Comparison of ENCODE assay signal across 8 cellular contexts in the genomic region with DNA sequence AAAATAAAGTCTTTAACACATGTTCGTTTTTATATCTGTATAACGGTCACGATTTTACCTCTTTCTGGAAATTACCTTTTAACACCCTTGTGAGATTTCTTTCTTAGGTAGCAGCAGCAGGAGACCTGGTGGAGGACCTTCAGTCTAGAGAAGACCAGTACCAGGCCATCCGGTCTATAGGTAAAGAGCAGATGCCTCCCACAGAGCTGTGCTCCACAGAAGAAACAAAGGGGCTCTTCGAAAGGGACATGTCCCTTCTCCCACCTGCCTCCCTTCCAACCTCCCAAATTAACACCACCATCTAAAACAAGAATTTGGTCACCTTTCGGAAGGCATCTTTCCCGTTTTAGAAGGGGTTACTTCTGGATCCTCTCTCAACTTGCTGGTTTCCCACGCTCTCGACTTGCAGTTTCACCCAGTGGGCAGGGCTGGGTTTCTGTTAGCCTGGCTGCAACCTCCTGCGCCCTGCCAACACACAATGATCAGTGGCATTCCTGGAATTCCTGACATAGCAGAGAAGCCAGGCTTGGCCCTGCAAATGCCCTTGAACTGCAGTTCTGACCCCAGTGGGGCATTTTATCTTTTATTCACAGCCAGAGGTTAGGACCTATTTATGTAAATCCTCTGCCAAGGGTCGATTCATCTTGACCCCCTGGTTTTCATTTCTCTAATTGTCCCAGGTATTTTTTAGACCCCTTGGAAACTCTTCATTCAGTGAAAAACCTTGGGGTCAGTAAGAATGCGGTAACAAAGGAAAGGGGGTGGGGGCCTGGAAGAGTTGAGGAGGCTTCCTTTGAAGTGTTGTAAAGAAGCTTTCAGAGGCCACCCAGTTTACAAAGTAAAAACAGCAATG.
DNase-seq lines count a peak whose midpoint lies in the region; ATAC-seq and TF ChIP-seq lines count a peak whose summit lies in the region.

No MANE protein-coding gene starts in this region.

- DNase-seq in GM03348 (ENCODE audit: low spot score) = peak; percentile 35
- DNase-seq in SW480 (ENCODE audit: low spot score) = peak; percentile 94
- DNase-seq in glomerular visceral epithelial cell (ENCODE audit: extremely low spot score) = peak; percentile 87
- no peak for DNase-seq in osteocyte (ENCODE audit: extremely low spot score, unreplicated experiment)
- no peak for DNase-seq in NOMO-1 treated with DMSO at 0.1 percent for 48 hours (lab: John Stamatoyannopoulos, UW; ENCODE audit: unreplicated experiment)
- DNase-seq in NCI-H446 (lab: John Stamatoyannopoulos, UW) = no peak
- DNase-seq in stimulated activated CD4-positive, alpha-beta T cell treated with anti-CD3 and anti-CD28 coated beads, Interleukin-12 subunit alpha, Interleukin-12 subunit beta, amount 100 ng/mL, for 4 hours = no peak

- H3K4me3 Mint-ChIP-seq in osteocyte (ENCODE audit: unreplicated experiment) = peak overlapping the region; percentile 15

- H3K9me3 Mint-ChIP-seq in osteocyte (ENCODE audit: unreplicated experiment) = peaks cover 8% of the 10 kb centered on the region

- peaks cover 41% of the 10 kb centered on the region for H3K4me1 Mint-ChIP-seq in osteocyte (ENCODE audit: unreplicated experiment)

- H3K27me3 Mint-ChIP-seq in osteocyte (ENCODE audit: unreplicated experiment) = no peaks in the 10 kb centered on the region

- H3K36me3 Mint-ChIP-seq in osteocyte (ENCODE audit: unreplicated experiment) = no peaks in the 10 kb centered on the region

- TF ChIP-seq CTCF in osteocyte (IDR thresholded peaks at IDR 0.05) = no peak

- ATAC-seq in HG03342 (IDR thresholded peaks at IDR 0.05; ENCODE audit: unreplicated experiment) = no peak

- peak overlapping the region; percentile 48 for H3K27ac Mint-ChIP-seq in osteocyte (ENCODE audit: unreplicated experiment)

Comparison
In these comparisons a context has a peak if more than half of its experiments do, and no peak if none do; other contexts are left out.
1. DNase-seq: peak in GM03348 (single experiment), SW480 (single experiment) and glomerular visceral epithelial cell (single experiment); none in osteocyte (single experiment), NOMO-1 treated with DMSO at 0.1 percent for 48 hours (single experiment), NCI-H446 (0 of 2) and stimulated activated CD4-positive, alpha-beta T cell treated with anti-CD3 and anti-CD28 coated beads, Interleukin-12 subunit alpha, Interleukin-12 subunit beta, amount 100 ng/mL, for 4 hours (single experiment).